ENCODE assay signal across 8 cellular contexts in genomic region chr7:73153921-73154585, GRCh38.
DNase-seq lines count a peak whose midpoint lies in the region; ATAC-seq, FAIRE-seq and TF ChIP-seq lines count a peak whose summit lies in the region.
"Not testable (repeated sequence)": the region's sequence is repeated elsewhere in the genome, so short reads cannot be mapped to it uniquely, and the experiment has no call there.

No MANE protein-coding gene starts in this region.

- H3K9me1 ChIP-seq in K562 (ENCODE audit: control insufficient read depth, insufficient read depth, low read length) = not testable (repeated sequence)

- H3K4me1 ChIP-seq in HUES6 (ENCODE audit: control insufficient read depth, insufficient read depth, low read length); K562 (replicated peaks in 1 of 2; ENCODE audit: control insufficient read depth in 2 of 2, insufficient read depth in 2 of 2, low read length in 2 of 2); heart left ventricle; lower lobe of right lung; thyroid gland: not testable (repeated sequence)

- H3K4me1 Mint-ChIP-seq in Calu3 (ENCODE audit: low read depth, unreplicated experiment); T-helper 17 cell; progenitor cell of endocrine pancreas (ENCODE audit: low read depth): not testable (repeated sequence)

- H3K4me3 Mint-ChIP-seq in Calu3 (ENCODE audit: low read depth, unreplicated experiment) (peak overlapping the region; percentile 60), T-helper 17 cell (peak overlapping the region; percentile 87), progenitor cell of endocrine pancreas (ENCODE audit: low read depth) (peak overlapping the region; percentile 71)

- not testable (repeated sequence) for TF ChIP-seq EP300 in K562 (IDR thresholded peaks at IDR 0.05; ENCODE audit: low read length)

- not testable (repeated sequence) for BruUV-seq in Calu3 (replicated peaks; lab: Mats Ljungman, UMichigan); K562 (replicated peaks; lab: Mats Ljungman, UMichigan)

- not testable (repeated sequence) for H3K27ac Mint-ChIP-seq in Calu3 (ENCODE audit: unreplicated experiment); T-helper 17 cell; progenitor cell of endocrine pancreas

- H3K27me3 ChIP-seq in HUES6 (ENCODE audit: control insufficient read depth, insufficient read depth, low read length); K562 (ENCODE audit: control insufficient read depth in 2 of 2, insufficient read depth in 2 of 2, low read length in 2 of 2); heart left ventricle; lower lobe of right lung (ENCODE audit: low read depth); thyroid gland: not testable (repeated sequence)

- FAIRE-seq in K562 (lab: Jason Lieb, UNC) = not testable (repeated sequence)

- H4K20me1 ChIP-seq in K562 (replicated peaks; ENCODE audit: control insufficient read depth, insufficient read depth, low read length) = not testable (repeated sequence)

- in situ Hi-C loops in K562 (cut with MboI) = not testable (repeated sequence)

- DNase-seq in Calu3; T-helper 17 cell; K562 (ENCODE audit: extremely low read depth in 1 of 4, low spot score in 3 of 4); progenitor cell of endocrine pancreas (ENCODE audit: low spot score, unreplicated experiment): not testable (repeated sequence)
- DNase-seq in heart left ventricle = peak in 1 of 5 donors; percentile 9
- peak; percentile 39 for DNase-seq in lower lobe of right lung
- DNase-seq in thyroid gland = peak; percentile 7 to 20

- CTCF ChIA-PET in Calu3 (lab: Charles Lee); K562 (lab: Yijun Ruan, JAX; ENCODE audit: low intra/inter-chr PET ratio): not testable (repeated sequence)

- not testable (repeated sequence) for H3K27me3 Mint-ChIP-seq in Calu3 (ENCODE audit: unreplicated experiment); T-helper 17 cell; progenitor cell of endocrine pancreas

- not testable (repeated sequence) for TF ChIP-seq CTCF in Calu3 (IDR thresholded peaks at IDR 0.05; ENCODE audit: unreplicated experiment); K562 (IDR thresholded peaks at IDR 0.05 in 2 of 3, conservative IDR thresholded peaks at IDR 0.05 in 1 of 3; ENCODE audit: insufficient read depth in 2 of 3, low read depth in 1 of 3, low read length in 3 of 3); heart left ventricle (IDR thresholded peaks at IDR 0.05); lower lobe of right lung (IDR thresholded peaks at IDR 0.05); progenitor cell of endocrine pancreas (IDR thresholded peaks at IDR 0.05; ENCODE audit: unreplicated experiment); thyroid gland (IDR thresholded peaks at IDR 0.05)

- not testable (repeated sequence) for TF ChIP-seq RAD21 in K562 (CRISPR knock-in tag; conservative IDR thresholded peaks at IDR 0.05 in 1 of 2, IDR thresholded peaks at IDR 0.05 in 1 of 2)

- 13% methylated on average over 5 of the region's 23 CpGs for WGBS in K562 (ENCODE audit: insufficient coverage, low coverage, missing lambda C conversion rate)
- 13 to 38% (median 27%) methylated on average over 5 to 9 of the region's 23 CpGs for WGBS in heart left ventricle, 4 donors
- WGBS in thyroid gland, 2 donors = 26 to 63% methylated on average over 2 to 12 of the region's 23 CpGs

- not testable (repeated sequence) for H3K9me3 ChIP-seq in HUES6 (ENCODE audit: control insufficient read depth, insufficient read depth, low read depth, low read length); T-helper 17 cell (ENCODE audit: control insufficient read depth, low read length, poor library complexity, severe bottlenecking); K562 (replicated peaks; ENCODE audit: control insufficient read depth, insufficient read depth, low read depth, low read length); heart left ventricle; lower lobe of right lung; thyroid gland

- not testable (repeated sequence) for H2AFZ ChIP-seq in K562 (ENCODE audit: low read depth, low read length)

- H3K27ac ChIP-seq in HUES6 (ENCODE audit: low read depth, low read length); K562 (ENCODE audit: extremely low read depth, low read depth, low read length); heart left ventricle; lower lobe of right lung; thyroid gland: not testable (repeated sequence)

- not testable (repeated sequence) for H3K36me3 Mint-ChIP-seq in Calu3 (ENCODE audit: insufficient read depth, unreplicated experiment); T-helper 17 cell (ENCODE audit: low read depth); progenitor cell of endocrine pancreas (ENCODE audit: insufficient read depth)

- POLR2A ChIA-PET in K562 (lab: Yijun Ruan, JAX) = not testable (repeated sequence)

- not testable (repeated sequence) for H3K36me3 ChIP-seq in HUES6 (ENCODE audit: control insufficient read depth, insufficient read depth, low read length); K562 (ENCODE audit: control insufficient read depth, insufficient read depth, low read length); heart left ventricle; lower lobe of right lung; thyroid gland

- H3K4me2 ChIP-seq in K562 (ENCODE audit: insufficient read depth, low read length) = peak overlapping the region; percentile 32; the same call in 1 of the 2 replicates

- not testable (repeated sequence) for ATAC-seq in T-helper 17 cell
- peak; percentile 40 for ATAC-seq in K562
- ATAC-seq in heart left ventricle = peak; percentile 12 to 38 (median 31)
- ATAC-seq in lower lobe of right lung = peak; percentile 40 to 54

- peak overlapping the region; percentile 51 for H3K4me3 ChIP-seq in HUES6 (ENCODE audit: low read depth, low read length)
- H3K4me3 ChIP-seq in K562 = peak overlapping the region; percentile 26
- H3K4me3 ChIP-seq in heart left ventricle = peak overlapping the region in 7 of 12 donors; percentile 35 to 56 (median 53)
- not testable (repeated sequence) for H3K4me3 ChIP-seq in lower lobe of right lung; thyroid gland (replicated peaks in 1 of 3)

- TF ChIP-seq POLR2A in K562 (conservative IDR thresholded peaks at IDR 0.05); heart left ventricle (IDR thresholded peaks at IDR 0.05); thyroid gland (IDR thresholded peaks at IDR 0.05): not testable (repeated sequence)

- not testable (repeated sequence) for H3K9me3 Mint-ChIP-seq in Calu3 (ENCODE audit: low read depth, unreplicated experiment); progenitor cell of endocrine pancreas (ENCODE audit: low read depth)

- intact Hi-C loops in Calu3 (cut with micrococcal nuclease; ENCODE audit: unreplicated experiment); K562 (cut with micrococcal nuclease); heart left ventricle (cut with DNase I); lower lobe of right lung (cut with DNase I); thyroid gland (cut with DNase I): not testable (repeated sequence)

- H3K79me2 ChIP-seq in K562 (ENCODE audit: control insufficient read depth, insufficient read depth, low read length) = not testable (repeated sequence)

- H3K9ac ChIP-seq in HUES6 (ENCODE audit: low read length); K562 (ENCODE audit: insufficient read depth in 1 of 2, low read depth in 2 of 2, low read length in 2 of 2): not testable (repeated sequence)

TF ChIP-seq in K562, 482 proteins besides CTCF, POLR2A, EP300 and RAD21:
- not testable (repeated sequence) for TF ChIP-seq NR2C2 (CRISPR knock-in tag; IDR thresholded peaks at IDR 0.05)
- peak; percentile 41 for TF ChIP-seq NR2C2 (tag; IDR thresholded peaks at IDR 0.05)
